Comparison of ENCODE assay signal across 16 cellular contexts in the genomic region with DNA sequence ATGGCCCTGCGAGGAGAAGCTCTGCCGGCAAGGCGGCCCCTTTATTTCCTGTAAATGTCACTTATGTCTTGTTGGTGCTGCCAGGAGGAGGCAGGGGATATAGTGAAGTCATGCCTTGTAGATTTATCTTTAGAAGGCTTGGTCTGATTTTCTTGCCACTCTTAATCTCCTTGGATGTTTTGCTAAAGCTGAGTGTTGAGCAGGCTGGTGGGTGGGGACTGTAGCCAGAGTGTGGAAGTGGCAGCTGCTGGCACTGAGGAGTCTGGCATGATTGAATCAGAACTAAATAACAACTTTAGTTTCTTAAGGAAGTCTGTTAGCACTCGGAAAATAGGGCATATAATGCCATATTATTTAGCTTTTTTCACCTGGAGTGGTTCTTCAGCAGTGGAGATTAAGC.
A peak's percentile ranks its signal among the peaks of the same experiment; 100 is the strongest.
DNase-seq lines count a peak whose midpoint lies in the region; ATAC-seq and TF ChIP-seq lines count a peak whose summit lies in the region.
"Had no signal": no experiment of that assay in that cellular context is flagged by ENCODE, and none has a peak within 500 bp of the region (broad histone marks: within the 10 kb centered on the region; RNA-seq: fewer than 3 reads in every experiment).

No MANE protein-coding gene starts in this region.

- peaks cover 2 to 14% of the 10 kb centered on the region in 2 donors for H3K36me3 Mint-ChIP-seq in naive B cell
- peaks cover 67 to 82% of the 10 kb centered on the region in 2 donors for H3K36me3 Mint-ChIP-seq in CD14-positive monocyte

- no peak for TF ChIP-seq CTCF in CD14-positive monocyte (IDR thresholded peaks at IDR 0.05)

- H3K27ac Mint-ChIP-seq in naive B cell = peak overlapping the region in 4 of 6 donors; percentile 61 to 91 (median 88)
- H3K27ac Mint-ChIP-seq in CD14-positive monocyte = peak overlapping the region in 1 of 7 donors; percentile 57

- ATAC-seq in left ventricle myocardium superior = peak; percentile 19
- no peak for ATAC-seq in naive B cell (ENCODE audit: low read depth in 2 of 2)
- no peak for ATAC-seq in GM21723 (IDR thresholded peaks at IDR 0.05; ENCODE audit: unreplicated experiment)
- ATAC-seq: activated T-cell treated with anti-CD3 and anti-CD28 coated beads, Interleukin-2, amount 50 U/mL, for 4 hours; left colon; upper lobe of right lung had no signal

- DNase-seq in left ventricle myocardium superior (no peak), cardiac septum (ENCODE audit: low spot score) (no peak), naive B cell (no peak), NCI-H187 treated with DMSO at 0.1 percent for 48 hours (lab: John Stamatoyannopoulos, UW) (no peak), DMS53 treated with DMSO at 0.1 percent for 48 hours (lab: John Stamatoyannopoulos, UW; ENCODE audit: unreplicated experiment) (no peak), CD14-positive monocyte (ENCODE audit: low spot score) (no peak)
- DNase-seq: activated CD4-positive, alpha-beta T cell treated with anti-CD3 and anti-CD28 coated beads for 1 hour; activated T-cell treated with anti-CD3 and anti-CD28 coated beads, Interleukin-2, amount 50 U/mL, for 4 hours; DND-41; erythroblast; left colon; NCI-H2107; SK-N-SH; upper lobe of right lung had no signal

- H3K27ac ChIP-seq in angular gyrus (ENCODE audit: low read depth, low read length) = peak overlapping the region; percentile 14
- H3K27ac ChIP-seq: upper lobe of right lung had no signal

- peaks cover 0 to 2% (median 0%) of the 10 kb centered on the region in 7 donors for H3K9me3 Mint-ChIP-seq in naive B cell
- peaks cover 0 to 2% (median 0%) of the 10 kb centered on the region in 7 donors for H3K9me3 Mint-ChIP-seq in CD14-positive monocyte
- H3K9me3 Mint-ChIP-seq: activated T-cell treated with anti-CD3 and anti-CD28 coated beads, Interleukin-2, amount 50 U/mL, for 4 hours had no signal

- intact Hi-C loops in left ventricle myocardium superior (cut with micrococcal nuclease) = no loop called here
- intact Hi-C loops in cardiac septum (cut with DNase I) = no loop called here
- intact Hi-C loops in CD14-positive monocyte (cut with micrococcal nuclease) = no loop called here

- H3K27me3 Mint-ChIP-seq in naive B cell (no peaks in the 10 kb centered on the region), CD14-positive monocyte (ENCODE audit: low read depth in 3 of 3) (peaks cover 0 to 3% (median 0%) of the 10 kb centered on the region in 3 donors)

- H3K4me1 Mint-ChIP-seq in naive B cell (peaks cover 13 to 15% (median 15%) of the 10 kb centered on the region in 3 donors), CD14-positive monocyte (peaks cover 18% of the 10 kb centered on the region)

- H3K4me3 Mint-ChIP-seq in naive B cell (no peak overlapping the region), CD14-positive monocyte (no peak overlapping the region)
- H3K4me3 Mint-ChIP-seq: activated T-cell treated with anti-CD3 and anti-CD28 coated beads, Interleukin-2, amount 50 U/mL, for 4 hours had no signal
